ENCODE assay signal across 2 cellular contexts in genomic region chr2:181877181-181877664, GRCh38.
TF ChIP-seq lines count a peak whose summit lies in the region.

No MANE protein-coding gene starts in this region.

TF ChIP-seq in GM23338, 12 proteins besides CTCF, POLR2A, EP300 and RAD21:
- TF ChIP-seq ZNF114 (CRISPR knock-in tag; IDR thresholded peaks at IDR 0.05), result no peak
- no peak for TF ChIP-seq ETS1 (IDR thresholded peaks at IDR 0.05)
- no peak for TF ChIP-seq POLR2AphosphoS5 (IDR thresholded peaks at IDR 0.05; ENCODE audit: low read depth)
- TF ChIP-seq CREB1 (CRISPR knock-in tag; IDR thresholded peaks at IDR 0.05; ENCODE audit: low read depth), result no peak
- no peak for TF ChIP-seq NANOG (IDR thresholded peaks at IDR 0.05; ENCODE audit: borderline replicate concordance)
- no peak for TF ChIP-seq STAT1 (IDR thresholded peaks at IDR 0.05; ENCODE audit: unreplicated experiment)
- TF ChIP-seq JUNB (IDR thresholded peaks at IDR 0.05; ENCODE audit: unreplicated experiment), result no peak
- no peak for TF ChIP-seq ZNF462 (CRISPR knock-in tag; IDR thresholded peaks at IDR 0.05)
- no peak for TF ChIP-seq EZH2phosphoT487 (IDR thresholded peaks at IDR 0.05; ENCODE audit: unreplicated experiment)
- no peak for TF ChIP-seq REST (IDR thresholded peaks at IDR 0.05; ENCODE audit: unreplicated experiment)

TF ChIP-seq in H1, 55 proteins besides CTCF, POLR2A, EP300 and RAD21:
- no peak for TF ChIP-seq USF2 (IDR thresholded peaks at IDR 0.05; ENCODE audit: low read length)
- no peak for TF ChIP-seq BRCA1 (IDR thresholded peaks at IDR 0.05; ENCODE audit: low read depth, low read length)
- TF ChIP-seq NRF1 (IDR thresholded peaks at IDR 0.05; ENCODE audit: low read depth, low read length), result no peak
- no peak for TF ChIP-seq CBX5 (IDR thresholded peaks at IDR 0.05; ENCODE audit: low read depth, low read length)
